22 cellular contexts compared by ENCODE assay signal in genomic region chr9:88676644-88677043, GRCh38.
"Had no signal": no experiment of that assay in that cellular context is flagged by ENCODE, and none has a peak within 500 bp of the region (broad histone marks: within the 10 kb centered on the region; RNA-seq: fewer than 3 reads in every experiment).

No MANE protein-coding gene starts in this region.

- ATAC-seq: effector memory CD8-positive, alpha-beta T cell; esophagus mucosa; gastrocnemius medialis; heart right ventricle; left cardiac atrium; left lung; left ventricle myocardium superior; lower lobe of right lung; mucosa of descending colon had no signal

- DNase-seq: colonic mucosa; cortex of kidney; effector CD8-positive, alpha-beta T cell; effector memory CD8-positive, alpha-beta T cell; endodermal cell; erythroblast; esophagus squamous epithelium; foreskin fibroblast; gastrocnemius medialis; glutamatergic neuron; head of caudate nucleus; heart right ventricle; hippocampal formation; left cardiac atrium; left lung; left ventricle myocardium superior; lower lobe of right lung; mesenchymal stem cell; mucosa of descending colon; naive B cell had no signal

- H3K9me3 ChIP-seq: colonic mucosa, esophagus squamous epithelium, gastrocnemius medialis, heart right ventricle, left lung, lower lobe of right lung, mucosa of descending colon had no signal

- H3K27me3 ChIP-seq: colonic mucosa, esophagus squamous epithelium, gastrocnemius medialis, left lung had no signal

- H3K36me3 ChIP-seq: colonic mucosa, esophagus squamous epithelium, gastrocnemius medialis, heart right ventricle, left lung, lower lobe of right lung had no signal

- H3K4me3 ChIP-seq: colonic mucosa, esophagus squamous epithelium, gastrocnemius medialis, heart right ventricle, left lung, lower lobe of right lung, mucosa of descending colon had no signal

- H3K4me1 ChIP-seq: colonic mucosa, esophagus squamous epithelium, gastrocnemius medialis, left lung, lower lobe of right lung had no signal

- H3K27ac ChIP-seq: colonic mucosa, epithelial cell of prostate, esophagus squamous epithelium, gastrocnemius medialis, heart right ventricle, left lung, lower lobe of right lung had no signal
